1 cellular context compared by ENCODE assay signal in the genomic region with DNA sequence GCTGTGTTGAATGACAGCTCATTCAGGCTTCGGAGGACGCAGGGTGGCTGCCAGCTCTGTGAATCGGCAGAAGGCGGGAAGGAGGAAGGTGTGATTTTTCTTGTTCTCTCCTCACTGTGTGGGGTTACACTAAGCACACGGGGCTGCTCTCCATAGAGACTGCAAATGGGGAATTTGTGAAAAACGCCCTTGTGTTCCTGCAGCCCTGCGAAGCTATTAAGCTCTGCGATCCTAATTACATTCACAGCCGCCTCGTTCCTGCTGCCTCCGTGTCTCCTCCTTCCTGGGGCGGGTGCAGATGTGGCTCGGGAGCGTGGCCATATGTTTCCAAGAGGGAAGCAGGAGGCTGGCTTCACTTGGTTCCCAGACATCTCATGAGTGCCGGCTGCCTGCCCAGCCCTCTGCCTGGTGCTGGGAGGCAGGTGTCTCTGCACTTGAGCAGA.
A peak's percentile ranks its signal among the peaks of the same experiment; 100 is the strongest.
TF ChIP-seq lines count a peak whose summit lies in the region.

No MANE protein-coding gene starts in this region.

TF ChIP-seq in HepG2, 621 proteins besides CTCF, POLR2A, EP300 and RAD21:
- TF ChIP-seq, protein P1, sequence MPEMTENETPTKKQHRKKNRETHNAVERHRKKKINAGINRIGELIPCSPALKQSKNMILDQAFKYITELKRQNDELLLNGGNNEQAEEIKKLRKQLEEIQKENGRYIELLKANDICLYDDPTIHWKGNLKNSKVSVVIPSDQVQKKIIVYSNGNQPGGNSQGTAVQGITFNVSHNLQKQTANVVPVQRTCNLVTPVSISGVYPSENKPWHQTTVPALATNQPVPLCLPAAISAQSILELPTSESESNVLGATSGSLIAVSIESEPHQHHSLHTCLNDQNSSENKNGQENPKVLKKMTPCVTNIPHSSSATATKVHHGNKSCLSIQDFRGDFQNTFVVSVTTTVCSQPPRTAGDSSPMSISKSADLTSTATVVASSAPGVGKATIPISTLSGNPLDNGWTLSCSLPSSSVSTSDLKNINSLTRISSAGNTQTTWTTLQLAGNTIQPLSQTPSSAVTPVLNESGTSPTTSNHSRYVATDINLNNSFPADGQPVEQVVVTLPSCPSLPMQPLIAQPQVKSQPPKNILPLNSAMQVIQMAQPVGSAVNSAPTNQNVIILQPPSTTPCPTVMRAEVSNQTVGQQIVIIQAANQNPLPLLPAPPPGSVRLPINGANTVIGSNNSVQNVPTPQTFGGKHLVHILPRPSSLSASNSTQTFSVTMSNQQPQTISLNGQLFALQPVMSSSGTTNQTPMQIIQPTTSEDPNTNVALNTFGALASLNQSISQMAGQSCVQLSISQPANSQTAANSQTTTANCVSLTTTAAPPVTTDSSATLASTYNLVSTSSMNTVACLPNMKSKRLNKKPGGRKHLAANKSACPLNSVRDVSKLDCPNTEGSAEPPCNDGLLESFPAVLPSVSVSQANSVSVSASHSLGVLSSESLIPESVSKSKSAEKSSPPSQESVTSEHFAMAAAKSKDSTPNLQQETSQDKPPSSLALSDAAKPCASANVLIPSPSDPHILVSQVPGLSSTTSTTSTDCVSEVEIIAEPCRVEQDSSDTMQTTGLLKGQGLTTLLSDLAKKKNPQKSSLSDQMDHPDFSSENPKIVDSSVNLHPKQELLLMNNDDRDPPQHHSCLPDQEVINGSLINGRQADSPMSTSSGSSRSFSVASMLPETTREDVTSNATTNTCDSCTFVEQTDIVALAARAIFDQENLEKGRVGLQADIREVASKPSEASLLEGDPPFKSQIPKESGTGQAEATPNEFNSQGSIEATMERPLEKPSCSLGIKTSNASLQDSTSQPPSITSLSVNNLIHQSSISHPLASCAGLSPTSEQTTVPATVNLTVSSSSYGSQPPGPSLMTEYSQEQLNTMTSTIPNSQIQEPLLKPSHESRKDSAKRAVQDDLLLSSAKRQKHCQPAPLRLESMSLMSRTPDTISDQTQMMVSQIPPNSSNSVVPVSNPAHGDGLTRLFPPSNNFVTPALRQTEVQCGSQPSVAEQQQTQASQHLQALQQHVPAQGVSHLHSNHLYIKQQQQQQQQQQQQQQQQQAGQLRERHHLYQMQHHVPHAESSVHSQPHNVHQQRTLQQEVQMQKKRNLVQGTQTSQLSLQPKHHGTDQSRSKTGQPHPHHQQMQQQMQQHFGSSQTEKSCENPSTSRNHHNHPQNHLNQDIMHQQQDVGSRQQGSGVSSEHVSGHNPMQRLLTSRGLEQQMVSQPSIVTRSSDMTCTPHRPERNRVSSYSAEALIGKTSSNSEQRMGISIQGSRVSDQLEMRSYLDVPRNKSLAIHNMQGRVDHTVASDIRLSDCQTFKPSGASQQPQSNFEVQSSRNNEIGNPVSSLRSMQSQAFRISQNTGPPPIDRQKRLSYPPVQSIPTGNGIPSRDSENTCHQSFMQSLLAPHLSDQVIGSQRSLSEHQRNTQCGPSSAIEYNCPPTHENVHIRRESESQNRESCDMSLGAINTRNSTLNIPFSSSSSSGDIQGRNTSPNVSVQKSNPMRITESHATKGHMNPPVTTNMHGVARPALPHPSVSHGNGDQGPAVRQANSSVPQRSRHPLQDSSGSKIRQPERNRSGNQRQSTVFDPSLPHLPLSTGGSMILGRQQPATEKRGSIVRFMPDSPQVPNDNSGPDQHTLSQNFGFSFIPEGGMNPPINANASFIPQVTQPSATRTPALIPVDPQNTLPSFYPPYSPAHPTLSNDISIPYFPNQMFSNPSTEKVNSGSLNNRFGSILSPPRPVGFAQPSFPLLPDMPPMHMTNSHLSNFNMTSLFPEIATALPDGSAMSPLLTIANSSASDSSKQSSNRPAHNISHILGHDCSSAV (CRISPR knock-in tag; IDR thresholded peaks at IDR 0.05; ENCODE audit: borderline replicate concordance): no peak
- TF ChIP-seq ZFP41 (CRISPR knock-in tag; IDR thresholded peaks at IDR 0.05; ENCODE audit: borderline replicate concordance): 0 out of 2 replicates have a peak, but pooled peaks have one; percentile 24
- TF ChIP-seq ZKSCAN5 (CRISPR knock-in tag; IDR thresholded peaks at IDR 0.05): no peak
- TF ChIP-seq ZNF44 (CRISPR knock-in tag; IDR thresholded peaks at IDR 0.05): no peak
- no peak for TF ChIP-seq MXI1 (IDR thresholded peaks at IDR 0.05; ENCODE audit: borderline replicate concordance, low read depth, low read length)
- no peak for TF ChIP-seq MLLT10 (CRISPR knock-in tag; IDR thresholded peaks at IDR 0.05)
